ENCODE assay signal across 12 cellular contexts in genomic region chr5:168135897-168136296, GRCh38.
A peak's percentile ranks its signal among the peaks of the same experiment; 100 is the strongest.
DNase-seq lines count a peak whose midpoint lies in the region; ATAC-seq lines count a peak whose summit lies in the region.
"Had no signal": no experiment of that assay in that cellular context is flagged by ENCODE, and none has a peak within 500 bp of the region (broad histone marks: within the 10 kb centered on the region; RNA-seq: fewer than 3 reads in every experiment).

No MANE protein-coding gene starts in this region.

- H3K36me3 Mint-ChIP-seq in activated naive CD4-positive, alpha-beta T cell treated with anti-CD3 and anti-CD28 coated beads, Interleukin-2, amount 50 U/mL, for 72 hours, result no peaks in the 10 kb centered on the region
- H3K36me3 Mint-ChIP-seq: activated CD4-positive, alpha-beta memory T cell treated with anti-CD3 and anti-CD28 coated beads for 36 hours had no signal

- no peak for DNase-seq in activated naive CD4-positive, alpha-beta T cell treated with anti-CD3 and anti-CD28 coated beads, Interleukin-2, amount 50 U/mL, for 72 hours (ENCODE audit: low spot score in 2 of 2)
- no peak for DNase-seq in activated naive CD4-positive, alpha-beta T cell treated with anti-CD3 and anti-CD28 coated beads, Interleukin-2, amount 50 U/mL, for 16 hours
- DNase-seq in C1 segment of cervical spinal cord (lab: John Stamatoyannopoulos, UW), result no peak
- DNase-seq in nucleus accumbens (lab: John Stamatoyannopoulos, UW), result no peak
- DNase-seq in activated CD4-positive, alpha-beta T cell treated with anti-CD3 and anti-CD28 coated beads, Interleukin-2, amount 50 U/mL, for 48 hours, result no peak
- no peak for DNase-seq in DMS53 treated with DMSO at 0.1 percent for 48 hours (lab: John Stamatoyannopoulos, UW; ENCODE audit: unreplicated experiment)
- DNase-seq: activated CD4-positive, alpha-beta memory T cell treated with anti-CD3 and anti-CD28 coated beads for 36 hours; HCEC 1CT; NCI-H526; sigmoid colon had no signal

- peak; percentile 38 to 47 for ATAC-seq in activated naive CD4-positive, alpha-beta T cell treated with anti-CD3 and anti-CD28 coated beads, Interleukin-2, amount 50 U/mL, for 72 hours
- ATAC-seq in GM21717 (IDR thresholded peaks at IDR 0.05; ENCODE audit: unreplicated experiment), result peak; percentile 99
- ATAC-seq in HG03108 (IDR thresholded peaks at IDR 0.05; ENCODE audit: unreplicated experiment), result peak; percentile 90

- no peak overlapping the region for H3K27ac Mint-ChIP-seq in activated naive CD4-positive, alpha-beta T cell treated with anti-CD3 and anti-CD28 coated beads, Interleukin-2, amount 50 U/mL, for 72 hours
- H3K27ac Mint-ChIP-seq: activated CD4-positive, alpha-beta memory T cell treated with anti-CD3 and anti-CD28 coated beads for 36 hours had no signal

- H3K9me3 Mint-ChIP-seq in activated naive CD4-positive, alpha-beta T cell treated with anti-CD3 and anti-CD28 coated beads, Interleukin-2, amount 50 U/mL, for 72 hours, result no peaks in the 10 kb centered on the region
- H3K9me3 Mint-ChIP-seq: activated CD4-positive, alpha-beta memory T cell treated with anti-CD3 and anti-CD28 coated beads for 36 hours had no signal

Comparison
In these comparisons a context has a peak if more than half of its experiments do, and no peak if none do; other contexts are left out.
1. ATAC-seq: peak in every context shown above with its lines; median percentile 99 in GM21717; 90 in HG03108; 42 in activated naive CD4-positive, alpha-beta T cell treated with anti-CD3 and anti-CD28 coated beads, Interleukin-2, amount 50 U/mL, for 72 hours.